In the genomic region with DNA sequence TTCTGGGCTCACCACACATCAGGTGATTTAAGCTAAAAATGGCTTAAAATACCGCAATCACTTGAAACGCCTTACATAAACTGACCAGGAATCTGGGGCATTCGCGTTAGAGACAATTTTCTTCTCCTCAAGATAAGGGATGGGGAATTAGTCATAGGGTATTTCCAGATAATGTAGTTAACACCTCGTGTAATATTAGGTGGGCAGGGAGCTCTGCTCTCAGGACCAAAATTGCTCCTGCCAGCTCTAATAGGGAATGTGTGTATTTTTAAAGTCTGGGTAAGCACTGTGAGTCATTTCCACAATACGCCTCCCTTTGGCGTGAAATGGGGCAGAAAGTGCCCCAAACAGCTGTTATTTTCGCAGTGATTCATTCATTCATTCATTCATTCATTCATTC, we compare ENCODE assay signal across 26 cellular contexts.
"Had no signal": no experiment of that assay in that cellular context is flagged by ENCODE, and none has a peak within 500 bp of the region (broad histone marks: within the 10 kb centered on the region; RNA-seq: fewer than 3 reads in every experiment).

No MANE protein-coding gene starts in this region.

- ATAC-seq: foreskin keratinocyte; heart left ventricle; lower lobe of right lung; natural killer cell treated with Interleukin-12 subunit alpha and Interleukin-12 subunit beta and Interleukin-15 and Interleukin-18, amount 100 ng/mL, for 72 hours; stimulated activated memory B cell treated with anti-CD40 and anti-IgM and Interleukin-4, amounts not matched to agents 10 μg/mL and 1 μg/mL and 100 μg/mL, for 72 hours; upper lobe of right lung had no signal

- H3K27me3 ChIP-seq: esophagus muscularis mucosa, heart left ventricle, right lobe of liver, stomach, thyroid gland, upper lobe of right lung had no signal

- H3K4me1 ChIP-seq: esophagus muscularis mucosa, foreskin keratinocyte, heart left ventricle, lower lobe of right lung, stomach, thyroid gland, upper lobe of right lung had no signal

- H3K9me3 ChIP-seq: esophagus muscularis mucosa, lower lobe of right lung, right lobe of liver, stomach, thyroid gland, upper lobe of right lung had no signal

- DNase-seq: activated CD4-positive, alpha-beta T cell treated with anti-CD3 and anti-CD28 coated beads for 4 hours; activated CD4-positive, alpha-beta T cell treated with anti-CD3 and anti-CD28 coated beads, Interleukin-2, amount 50 U/mL, for 48 hours; activated CD8-positive, alpha-beta memory T cell treated with anti-CD3 and anti-CD28 coated beads for 24 hours; activated CD8-positive, alpha-beta memory T cell treated with anti-CD3 and anti-CD28 coated beads, Interleukin-2, amount 50 U/mL, for 4 hours; activated gamma-delta T cell treated with Interleukin-2 at 50 U/mL for 16 hours; activated naive CD4-positive, alpha-beta T cell treated with anti-CD3 and anti-CD28 coated beads, Interleukin-2, amount 50 U/mL, for 16 hours; activated T-cell treated with anti-CD3 and anti-CD28 coated beads, Interleukin-2, amount 50 U/mL, for 1 hour; amygdala; dermis blood vessel endothelial cell; effector CD4-positive, alpha-beta T cell; foreskin keratinocyte; heart left ventricle; lower lobe of right lung; mesenchymal stem cell; right lobe of liver; stimulated activated CD4-positive, alpha-beta T cell treated with anti-CD3 and anti-CD28 coated beads, Interleukin-4, amount 100 ng/mL, for 24 hours; stomach; T-helper 1 cell; thyroid gland; upper lobe of right lung had no signal

- H3K4me3 ChIP-seq: esophagus muscularis mucosa, heart left ventricle, lower lobe of right lung, right lobe of liver, skin epidermis, stomach, thyroid gland, upper lobe of right lung had no signal

- H3K27ac ChIP-seq: esophagus muscularis mucosa, foreskin keratinocyte, heart left ventricle, lower lobe of right lung, right lobe of liver, skin epidermis, stomach, thyroid gland, upper lobe of right lung, VCaP had no signal

- FAIRE-seq: bronchial epithelial cell had no signal

- H3K36me3 ChIP-seq: esophagus muscularis mucosa, heart left ventricle, lower lobe of right lung, right lobe of liver, stomach, thyroid gland, upper lobe of right lung had no signal
